ENCODE assay signal across 8 cellular contexts in the genomic region with DNA sequence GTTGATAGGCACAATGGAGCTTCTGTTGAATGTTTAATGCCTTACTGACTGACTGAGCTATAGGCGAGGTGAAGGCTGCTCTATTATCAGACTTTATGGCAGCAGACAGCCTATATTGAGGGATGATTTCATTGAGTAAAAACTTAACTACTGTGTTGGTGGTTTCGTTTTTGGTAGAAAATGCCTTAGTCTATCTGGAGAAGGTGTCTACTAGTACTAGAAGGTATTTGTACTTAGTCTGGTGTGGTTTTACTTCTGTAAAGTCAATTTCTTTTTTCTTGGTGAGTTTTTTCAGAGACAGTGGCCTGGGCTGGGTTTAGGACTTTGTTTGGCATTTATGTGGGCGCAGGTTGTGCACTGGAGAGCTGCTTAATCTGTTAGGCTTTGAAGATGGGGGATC.
A peak's percentile ranks its signal among the peaks of the same experiment; 100 is the strongest.
DNase-seq lines count a peak whose midpoint lies in the region; ATAC-seq and TF ChIP-seq lines count a peak whose summit lies in the region.
"Not testable (repeated sequence)": the region's sequence is repeated elsewhere in the genome, so short reads cannot be mapped to it uniquely, and the experiment has no call there.

No MANE protein-coding gene starts in this region.

- CTCF ChIA-PET in activated CD8-positive, alpha-beta memory T cell treated with anti-CD3 and anti-CD28 coated beads, Interleukin-2, amount 10 ng/mL, durations not matched to agents 7 days and 5 days (lab: Charles Lee): not testable (repeated sequence)

- 16% methylated on average over 3 of the region's 3 CpGs for WGBS in smooth muscle cell (ENCODE audit: low lambda C conversion rate)

- in situ Hi-C loops in GM13977 (cut with MboI; ENCODE audit: low pct_unique_long_range_greater_than_20kb, low sequenced_read_pairs, unreplicated experiment): not testable (repeated sequence)

- not testable (repeated sequence) for H3K9me3 Mint-ChIP-seq in CD4-positive, CD25-positive, alpha-beta regulatory T cell; activated CD8-positive, alpha-beta memory T cell treated with anti-CD3 and anti-CD28 coated beads, Interleukin-2, amount 10 ng/mL, durations not matched to agents 7 days and 5 days (ENCODE audit: low read depth); activated naive CD8-positive, alpha-beta T cell (ENCODE audit: low read depth); mesothelial cell of epicardium

- not testable (repeated sequence) for H2AFZ ChIP-seq in smooth muscle cell (ENCODE audit: low read depth)

- H3K27me3 Mint-ChIP-seq in CD4-positive, CD25-positive, alpha-beta regulatory T cell; activated CD8-positive, alpha-beta memory T cell treated with anti-CD3 and anti-CD28 coated beads, Interleukin-2, amount 10 ng/mL, durations not matched to agents 7 days and 5 days; activated naive CD8-positive, alpha-beta T cell; mesothelial cell of epicardium (ENCODE audit: low read depth): not testable (repeated sequence)

- not testable (repeated sequence) for H3K9ac ChIP-seq in smooth muscle cell (ENCODE audit: low read depth)

- H3K4me3 ChIP-seq in CD4-positive, CD25-positive, alpha-beta regulatory T cell (ENCODE audit: low read depth, low read length): peak overlapping the region; percentile 47
- not testable (repeated sequence) for H3K4me3 ChIP-seq in effector memory CD4-positive, alpha-beta T cell (ENCODE audit: insufficient read depth, low read depth, low read length, poor library complexity, severe bottlenecking)
- peak overlapping the region; percentile 44 for H3K4me3 ChIP-seq in smooth muscle cell

- H3K27ac Mint-ChIP-seq in CD4-positive, CD25-positive, alpha-beta regulatory T cell: peak overlapping the region; percentile 93 to 98 (median 97)
- peak overlapping the region; percentile 89 for H3K27ac Mint-ChIP-seq in activated CD8-positive, alpha-beta memory T cell treated with anti-CD3 and anti-CD28 coated beads, Interleukin-2, amount 10 ng/mL, durations not matched to agents 7 days and 5 days
- H3K27ac Mint-ChIP-seq in activated naive CD8-positive, alpha-beta T cell: peak overlapping the region; percentile 64
- H3K27ac Mint-ChIP-seq in mesothelial cell of epicardium: peak overlapping the region; percentile 41

- not testable (repeated sequence) for H3K27me3 ChIP-seq in CD4-positive, CD25-positive, alpha-beta regulatory T cell (ENCODE audit: control insufficient read depth, insufficient read depth, low read length); effector memory CD4-positive, alpha-beta T cell (replicated peaks; ENCODE audit: control insufficient read depth, insufficient read depth, low read length, poor library complexity, severe bottlenecking); smooth muscle cell (ENCODE audit: low read depth)

- H3K9me3 ChIP-seq in CD4-positive, CD25-positive, alpha-beta regulatory T cell (ENCODE audit: control insufficient read depth in 2 of 2, low read length in 2 of 2); effector memory CD4-positive, alpha-beta T cell (ENCODE audit: control insufficient read depth, low read length); smooth muscle cell (replicated peaks; ENCODE audit: low read depth): not testable (repeated sequence)

- peaks cover 7 to 36% (median 19%) of the 10 kb centered on the region in 4 donors for H3K4me1 Mint-ChIP-seq in CD4-positive, CD25-positive, alpha-beta regulatory T cell
- H3K4me1 Mint-ChIP-seq in activated CD8-positive, alpha-beta memory T cell treated with anti-CD3 and anti-CD28 coated beads, Interleukin-2, amount 10 ng/mL, durations not matched to agents 7 days and 5 days: peaks cover 22% of the 10 kb centered on the region
- peaks cover 17% of the 10 kb centered on the region for H3K4me1 Mint-ChIP-seq in activated naive CD8-positive, alpha-beta T cell (ENCODE audit: low read depth)
- peaks cover 46% of the 10 kb centered on the region for H3K4me1 Mint-ChIP-seq in mesothelial cell of epicardium

- peak overlapping the region; percentile 72 for H3K4me2 ChIP-seq in smooth muscle cell

- ATAC-seq in CD4-positive, CD25-positive, alpha-beta regulatory T cell (ENCODE audit: low read depth in 2 of 2); activated CD8-positive, alpha-beta memory T cell treated with anti-CD3 and anti-CD28 coated beads, Interleukin-2, amount 10 ng/mL, durations not matched to agents 7 days and 5 days: not testable (repeated sequence)

- peaks cover 13% of the 10 kb centered on the region for H3K4me1 ChIP-seq in CD4-positive, CD25-positive, alpha-beta regulatory T cell (ENCODE audit: control insufficient read depth, insufficient read depth, low read length, poor library complexity, severe bottlenecking)
- H3K4me1 ChIP-seq in effector memory CD4-positive, alpha-beta T cell (ENCODE audit: control insufficient read depth, insufficient read depth, low read length, poor library complexity, severe bottlenecking): not testable (repeated sequence)
- H3K4me1 ChIP-seq in smooth muscle cell (ENCODE audit: low read depth): peaks cover 11% of the 10 kb centered on the region

- H3F3A ChIP-seq in smooth muscle cell (ENCODE audit: low read depth): peaks cover 12% of the 10 kb centered on the region

- not testable (repeated sequence) for H3K79me2 ChIP-seq in smooth muscle cell (ENCODE audit: low read depth)

- peak overlapping the region; percentile 50 to 92 (median 86) for H3K4me3 Mint-ChIP-seq in CD4-positive, CD25-positive, alpha-beta regulatory T cell
- peak overlapping the region; percentile 78 for H3K4me3 Mint-ChIP-seq in activated CD8-positive, alpha-beta memory T cell treated with anti-CD3 and anti-CD28 coated beads, Interleukin-2, amount 10 ng/mL, durations not matched to agents 7 days and 5 days
- H3K4me3 Mint-ChIP-seq in activated naive CD8-positive, alpha-beta T cell: peak overlapping the region; percentile 67
- not testable (repeated sequence) for H3K4me3 Mint-ChIP-seq in mesothelial cell of epicardium

- not testable (repeated sequence) for H4K20me1 ChIP-seq in smooth muscle cell (ENCODE audit: low read depth)

- TF ChIP-seq CTCF in GM13977 (IDR thresholded peaks at IDR 0.05; ENCODE audit: extremely low read depth, insufficient read depth, missing control alignments); mesothelial cell of epicardium (IDR thresholded peaks at IDR 0.05; ENCODE audit: unreplicated experiment); smooth muscle cell (IDR thresholded peaks at IDR 0.05; ENCODE audit: borderline replicate concordance, insufficient read depth, poor library complexity, severe bottlenecking): not testable (repeated sequence)

- peak in 1 of 3 donors; percentile 19 for DNase-seq in CD4-positive, CD25-positive, alpha-beta regulatory T cell
- DNase-seq in GM13977 (ENCODE audit: low spot score): peak; percentile 11
- peak; percentile 38 for DNase-seq in RPMI8226
- not testable (repeated sequence) for DNase-seq in activated CD8-positive, alpha-beta memory T cell treated with anti-CD3 and anti-CD28 coated beads, Interleukin-2, amount 10 ng/mL, durations not matched to agents 7 days and 5 days; effector memory CD4-positive, alpha-beta T cell; mesothelial cell of epicardium (ENCODE audit: low spot score in 2 of 2, unreplicated experiment in 2 of 2); smooth muscle cell (lab: John Stamatoyannopoulos, UW; ENCODE audit: unreplicated experiment)

- H3K36me3 Mint-ChIP-seq in CD4-positive, CD25-positive, alpha-beta regulatory T cell; activated CD8-positive, alpha-beta memory T cell treated with anti-CD3 and anti-CD28 coated beads, Interleukin-2, amount 10 ng/mL, durations not matched to agents 7 days and 5 days; activated naive CD8-positive, alpha-beta T cell; mesothelial cell of epicardium: not testable (repeated sequence)

- H3K27ac ChIP-seq in CD4-positive, CD25-positive, alpha-beta regulatory T cell (ENCODE audit: insufficient read depth, low read length, poor library complexity, severe bottlenecking): peak overlapping the region; percentile 69
- H3K27ac ChIP-seq in effector memory CD4-positive, alpha-beta T cell (ENCODE audit: insufficient read depth, low read length, poor library complexity, severe bottlenecking): peak overlapping the region; percentile 35
- H3K27ac ChIP-seq in smooth muscle cell (ENCODE audit: low read depth): peak overlapping the region; percentile 90

- H3K36me3 ChIP-seq in CD4-positive, CD25-positive, alpha-beta regulatory T cell (ENCODE audit: control insufficient read depth, insufficient read depth, low read length); effector memory CD4-positive, alpha-beta T cell (ENCODE audit: control insufficient read depth, insufficient read depth, low read length); smooth muscle cell (ENCODE audit: low read depth): not testable (repeated sequence)

Comparison
In these comparisons a context has a peak if more than half of its experiments do, and no peak if none do; other contexts are left out.
1. H3K27ac ChIP-seq: peak in every context shown above with its lines; median percentile 90 in smooth muscle cell; 69 in CD4-positive, CD25-positive, alpha-beta regulatory T cell; 35 in effector memory CD4-positive, alpha-beta T cell.
2. H3K27ac Mint-ChIP-seq: peak in every context shown above with its lines; median percentile 97 in CD4-positive, CD25-positive, alpha-beta regulatory T cell; 89 in activated CD8-positive, alpha-beta memory T cell treated with anti-CD3 and anti-CD28 coated beads, Interleukin-2, amount 10 ng/mL, durations not matched to agents 7 days and 5 days; 64 in activated naive CD8-positive, alpha-beta T cell; 41 in mesothelial cell of epicardium.